30 cellular contexts compared by ENCODE assay signal in genomic region chr2:3361518-3362438, GRCh38. TPM values are rescaled to one million over a fixed set of nuclear protein-coding genes. Genes with fewer than 3 reads are reported as not detected.
DNase-seq lines count a peak whose midpoint lies in the region; ATAC-seq, FAIRE-seq and TF ChIP-seq lines count a peak whose summit lies in the region.
"Had no signal": no experiment of that assay in that cellular context is flagged by ENCODE, and none has a peak within 500 bp of the region (broad histone marks: within the 10 kb centered on the region; RNA-seq: fewer than 3 reads in every experiment).

No MANE protein-coding gene starts in this region.

- TF ChIP-seq EP300 in HepG2 (IDR thresholded peaks at IDR 0.05; ENCODE audit: low read depth in 2 of 2, low read length in 2 of 2) (no peak), HepG2 (CRISPR knock-in tag; IDR thresholded peaks at IDR 0.05; ENCODE audit: borderline replicate concordance) (no peak)

- peak overlapping the region; percentile 17 for H3K27ac Mint-ChIP-seq in activated CD4-positive, alpha-beta T cell treated with anti-CD3 and anti-CD28 coated beads, Interleukin-2, amount 10 ng/mL, durations not matched to agents 24 days and 14 days
- H3K27ac Mint-ChIP-seq in progenitor cell of endocrine pancreas, result peak overlapping the region; percentile 2

- no peak overlapping the region for H3K27ac ChIP-seq in HepG2 (ENCODE audit: extremely low read length, insufficient read depth, low read length)
- H3K27ac ChIP-seq: ascending aorta, cardiac muscle cell, colonic mucosa, neutrophil, right lobe of liver, spleen, tibial nerve had no signal

- no peak overlapping the region for H3K4me2 ChIP-seq in HepG2 (ENCODE audit: low read depth, low read length)

- no peaks in the 10 kb centered on the region; a peak in 2 of 5 replicates for H3K36me3 ChIP-seq in HepG2 (replicated peaks in 1 of 2; ENCODE audit: control insufficient read depth in 1 of 2, insufficient read depth in 2 of 2, low read length in 2 of 2)
- H3K36me3 ChIP-seq: ascending aorta, cardiac muscle cell, colonic mucosa, neutrophil, right lobe of liver, spleen, tibial nerve had no signal

- no peaks in the 10 kb centered on the region for H3K9me3 Mint-ChIP-seq in activated CD4-positive, alpha-beta T cell treated with anti-CD3 and anti-CD28 coated beads, Interleukin-2, amount 10 ng/mL, durations not matched to agents 24 days and 14 days
- no peaks in the 10 kb centered on the region for H3K9me3 Mint-ChIP-seq in progenitor cell of endocrine pancreas (ENCODE audit: low read depth)

- in situ Hi-C loops in HepG2 (cut with HindIII; ENCODE audit: extremely low pct_ligation_motif_present, low pct_unique_long_range_greater_than_20kb), result no loop called here

- no peaks in the 10 kb centered on the region for H3K27me3 ChIP-seq in HepG2 (ENCODE audit: control insufficient read depth in 1 of 2, insufficient read depth in 2 of 2, low read length in 2 of 2)
- H3K27me3 ChIP-seq: ascending aorta, cardiac muscle cell, colonic mucosa, neutrophil, right lobe of liver, spleen, tibial nerve had no signal

- TF ChIP-seq POLR2A in HepG2 (IDR thresholded peaks at IDR 0.05; ENCODE audit: insufficient read depth in 1 of 2, low read depth in 2 of 2, low read length in 2 of 2), result no peak

- no peak for TF ChIP-seq RAD21 in HepG2 (CRISPR knock-in tag; IDR thresholded peaks at IDR 0.05)

- no peaks in the 10 kb centered on the region for H3K27me3 Mint-ChIP-seq in activated CD4-positive, alpha-beta T cell treated with anti-CD3 and anti-CD28 coated beads, Interleukin-2, amount 10 ng/mL, durations not matched to agents 24 days and 14 days
- H3K27me3 Mint-ChIP-seq in progenitor cell of endocrine pancreas, result no peaks in the 10 kb centered on the region

- TF ChIP-seq CTCF in HepG2 (CRISPR knock-in tag; IDR thresholded peaks at IDR 0.05) (no peak), progenitor cell of endocrine pancreas (IDR thresholded peaks at IDR 0.05; ENCODE audit: unreplicated experiment) (no peak)

- ATAC-seq in HG02610 (IDR thresholded peaks at IDR 0.05; ENCODE audit: unreplicated experiment) (peak; percentile 15), HepG2 (no peak; the same call in 2 of the 3 replicates), HG03565 (IDR thresholded peaks at IDR 0.05; ENCODE audit: unreplicated experiment) (no peak)
- ATAC-seq: left lobe of liver, Panc1, SK-N-SH treated with all-trans-retinoic acid at 6 μM for 48 hours had no signal

- H3K36me3 Mint-ChIP-seq in activated CD4-positive, alpha-beta T cell treated with anti-CD3 and anti-CD28 coated beads, Interleukin-2, amount 10 ng/mL, durations not matched to agents 24 days and 14 days (ENCODE audit: low read depth), result no peaks in the 10 kb centered on the region
- H3K36me3 Mint-ChIP-seq in progenitor cell of endocrine pancreas (ENCODE audit: insufficient read depth), result peaks cover 1% of the 10 kb centered on the region

- POLR2A ChIA-PET in HepG2 (lab: Yijun Ruan, JAX), result no interaction called here

- no TSS peak for BruUV-seq in HepG2 (replicated peaks; lab: Mats Ljungman, UMichigan)

- 90% methylated on average over 18 of the region's 18 CpGs for WGBS in HepG2 (ENCODE audit: low lambda C conversion rate)

- no peak overlapping the region for H3K4me3 Mint-ChIP-seq in activated CD4-positive, alpha-beta T cell treated with anti-CD3 and anti-CD28 coated beads, Interleukin-2, amount 10 ng/mL, durations not matched to agents 24 days and 14 days
- H3K4me3 Mint-ChIP-seq in progenitor cell of endocrine pancreas (ENCODE audit: low read depth), result no peak overlapping the region

- no peak overlapping the region for H3K9ac ChIP-seq in HepG2 (ENCODE audit: insufficient read depth, low read depth, low read length)

- peaks cover 2% of the 10 kb centered on the region; the same call in 1 of the 2 replicates for H4K20me1 ChIP-seq in HepG2 (ENCODE audit: insufficient read depth, low read length)

- no peak overlapping the region for H3K4me3 ChIP-seq in HepG2 (replicated peaks in 1 of 3; ENCODE audit: insufficient read depth in 1 of 3, low read depth in 2 of 3, low read length in 3 of 3)
- H3K4me3 ChIP-seq: ascending aorta, cardiac muscle cell, colonic mucosa, right lobe of liver, spleen, tibial nerve had no signal

- peaks cover 26% of the 10 kb centered on the region for H3K4me1 Mint-ChIP-seq in activated CD4-positive, alpha-beta T cell treated with anti-CD3 and anti-CD28 coated beads, Interleukin-2, amount 10 ng/mL, durations not matched to agents 24 days and 14 days
- peaks cover 15% of the 10 kb centered on the region for H3K4me1 Mint-ChIP-seq in progenitor cell of endocrine pancreas (ENCODE audit: low read depth)

- H3K4me1 ChIP-seq in HepG2 (ENCODE audit: insufficient read depth, low read length), result peaks cover 17% of the 10 kb centered on the region
- H3K4me1 ChIP-seq: ascending aorta, colonic mucosa, right lobe of liver, tibial nerve had no signal

- peaks cover 78% of the 10 kb centered on the region for H3K79me2 ChIP-seq in HepG2 (ENCODE audit: insufficient read depth, low read length)

- no peak for FAIRE-seq in HepG2 (lab: Jason Lieb, UNC)
- FAIRE-seq: GM18507, islet of Langerhans had no signal

- no peaks in the 10 kb centered on the region for H3K9me3 ChIP-seq in HepG2 (ENCODE audit: low read length)
- H3K9me3 ChIP-seq: ascending aorta, colonic mucosa, neutrophil, right lobe of liver, spleen, tibial nerve had no signal

- intact Hi-C loops in activated CD4-positive, alpha-beta T cell treated with anti-CD3 and anti-CD28 coated beads, Interleukin-2, amount 10 ng/mL, durations not matched to agents 24 days and 14 days (cut with micrococcal nuclease), result no loop called here
- intact Hi-C loops in HepG2 (cut with micrococcal nuclease; ENCODE audit: unreplicated experiment), result no loop called here

- CTCF ChIA-PET in HepG2 (lab: Yijun Ruan, JAX; ENCODE audit: low intra/inter-chr PET ratio, low total read pairs), result no interaction called here

- no peak for DNase-seq in activated CD4-positive, alpha-beta T cell treated with anti-CD3 and anti-CD28 coated beads, Interleukin-2, amount 10 ng/mL, durations not matched to agents 24 days and 14 days
- no peak for DNase-seq in activated CD4-positive, alpha-beta T cell treated with anti-CD3 and anti-CD28 coated beads, Interleukin-2, amount 50 U/mL, for 48 hours
- no peak for DNase-seq in HepG2 (ENCODE audit: low spot score)
- no peak for DNase-seq in progenitor cell of endocrine pancreas (ENCODE audit: low spot score, unreplicated experiment)
- no peak for DNase-seq in globus pallidus (ENCODE audit: low spot score)
- DNase-seq in NCI-H524 treated with DMSO at 0.1 percent for 48 hours (lab: John Stamatoyannopoulos, UW), result no peak
- DNase-seq: 8988T; colonic mucosa; DMS 273 treated with DMSO at 0.1 percent for 48 hours; effector CD8-positive, alpha-beta T cell; H7; MV-4-11; NCI-H1436; NCI-H345; right lobe of liver; Right ventricle myocardium superior; spleen; stimulated activated CD4-positive, alpha-beta T cell treated with anti-CD3 and anti-CD28 coated beads, Interleukin-2, amount 100 ng/mL, for 24 hours; stimulated activated CD8-positive, alpha-beta memory T cell treated with anti-CD3 and anti-CD28 coated beads, Interleukin-4, amount 100 ng/mL, for 48 hours had no signal

- H2AFZ ChIP-seq in HepG2 (ENCODE audit: low read length), result no peak overlapping the region

RNA-seq across cellular contexts. Expression of gene EIPR1, which starts 15.8 kb away (rescaled TPM):
- total RNA-seq in activated CD4-positive, alpha-beta T cell treated with anti-CD3 and anti-CD28 coated beads, Interleukin-2, amount 10 ng/mL, durations not matched to agents 24 days and 14 days, result 47.6 and 52.1 TPM in 2 replicates
- total RNA-seq in HepG2 (2016; rRNA removed; fragmentation: Illumina TruSeq; extraction: Trizol) (70.0 and 92.3 TPM in 2 replicates), progenitor cell of endocrine pancreas (32.0 and 36.2 TPM in 2 replicates)
- total RNA-seq in HepG2 (2016; cell fraction: cytosol; rRNA removed; fragmentation: Illumina TruSeq; extraction: Trizol; ENCODE audit: low read depth), result 45.6 and 52.4 TPM in 2 replicates
- 72.0 and 92.4 TPM in 2 replicates for total RNA-seq in HepG2 (2016; cell fraction: insoluble cytoplasmic fraction; rRNA removed; fragmentation: Illumina TruSeq; extraction: Trizol)
- 79.5 and 92.1 TPM in 2 replicates for total RNA-seq in HepG2 (2016; cell fraction: membrane; rRNA removed; fragmentation: Illumina TruSeq; extraction: Trizol)
- 36.2 and 44.8 TPM in 2 replicates for total RNA-seq in HepG2 (2016; cell fraction: nucleus; rRNA removed; fragmentation: Illumina TruSeq; extraction: Trizol)
- 84.5 and 96.3 TPM in 2 replicates for polyA plus RNA-seq in HepG2 (2011; rRNA removed)
- polyA plus RNA-seq in HepG2 (2011; cell fraction: cytosol; rRNA removed), result 91.9 and 111 TPM in 2 replicates
- polyA plus RNA-seq in HepG2 (2011; cell fraction: nucleus; rRNA removed), result 54.6 and 61.7 TPM in 2 replicates
- 34.2 and 39.9 TPM in 2 replicates for polyA plus RNA-seq in HepG2 (2012)
- polyA plus RNA-seq in HepG2 (2016; cell fraction: cytosol; fragmentation: Illumina TruSeq; extraction: Trizol; ENCODE audit: low read depth), result 47.2 and 54.0 TPM in 2 replicates
- polyA plus RNA-seq in HepG2 (2016; cell fraction: insoluble cytoplasmic fraction; fragmentation: Illumina TruSeq; extraction: Trizol; ENCODE audit: low read depth), result 80.5 and 83.1 TPM in 2 replicates
- polyA plus RNA-seq in HepG2 (2016; cell fraction: membrane; fragmentation: Illumina TruSeq; extraction: Trizol; ENCODE audit: low read depth), result 53.9 and 69.3 TPM in 2 replicates
- 49.2 and 51.5 TPM in 2 replicates for polyA plus RNA-seq in HepG2 (2016; cell fraction: nucleus; fragmentation: Illumina TruSeq; extraction: Trizol; ENCODE audit: insufficient read depth, low read depth)
- polyA minus RNA-seq in HepG2 (2011; rRNA and poly(A)+ RNA removed; ENCODE audit: low replicate concordance), result 65.1 and 87.1 TPM in 2 replicates
- polyA minus RNA-seq in HepG2 (2011; cell fraction: cytosol; rRNA and poly(A)+ RNA removed), result 27.9 and 34.1 TPM in 2 replicates
- polyA minus RNA-seq in HepG2 (2011; cell fraction: nucleus; rRNA and poly(A)+ RNA removed), result 48.4 and 54.1 TPM in 2 replicates

RNA-seq across cellular contexts. Expression of gene TRAPPC12, which starts 17.7 kb away (rescaled TPM):
- 87.8 and 91.7 TPM in 2 replicates for total RNA-seq in activated CD4-positive, alpha-beta T cell treated with anti-CD3 and anti-CD28 coated beads, Interleukin-2, amount 10 ng/mL, durations not matched to agents 24 days and 14 days
- total RNA-seq in HepG2 (2016; rRNA removed; fragmentation: Illumina TruSeq; extraction: Trizol) (39.0 and 46.4 TPM in 2 replicates), progenitor cell of endocrine pancreas (112 and 121 TPM in 2 replicates)
- 16.2 and 17.3 TPM in 2 replicates for total RNA-seq in HepG2 (2016; cell fraction: cytosol; rRNA removed; fragmentation: Illumina TruSeq; extraction: Trizol; ENCODE audit: low read depth)
- total RNA-seq in HepG2 (2016; cell fraction: insoluble cytoplasmic fraction; rRNA removed; fragmentation: Illumina TruSeq; extraction: Trizol), result 36.3 and 42.6 TPM in 2 replicates
- total RNA-seq in HepG2 (2016; cell fraction: membrane; rRNA removed; fragmentation: Illumina TruSeq; extraction: Trizol), result 24.2 and 25.4 TPM in 2 replicates
- 55.4 and 61.3 TPM in 2 replicates for total RNA-seq in HepG2 (2016; cell fraction: nucleus; rRNA removed; fragmentation: Illumina TruSeq; extraction: Trizol)
- 97.7 and 137 TPM in 2 replicates for polyA plus RNA-seq in HepG2 (2011; rRNA removed)
- 36.5 and 40.1 TPM in 2 replicates for polyA plus RNA-seq in HepG2 (2011; cell fraction: cytosol; rRNA removed)
- 305 and 380 TPM in 2 replicates for polyA plus RNA-seq in HepG2 (2011; cell fraction: nucleus; rRNA removed)
- 58.1 and 63.4 TPM in 2 replicates for polyA plus RNA-seq in HepG2 (2012)
- polyA plus RNA-seq in HepG2 (2016; cell fraction: cytosol; fragmentation: Illumina TruSeq; extraction: Trizol; ENCODE audit: low read depth), result 7.8 and 8.6 TPM in 2 replicates
- polyA plus RNA-seq in HepG2 (2016; cell fraction: insoluble cytoplasmic fraction; fragmentation: Illumina TruSeq; extraction: Trizol; ENCODE audit: low read depth), result 31.5 and 45.0 TPM in 2 replicates
- polyA plus RNA-seq in HepG2 (2016; cell fraction: membrane; fragmentation: Illumina TruSeq; extraction: Trizol; ENCODE audit: low read depth), result 10.3 and 11.5 TPM in 2 replicates
- 95.8 and 113 TPM in 2 replicates for polyA plus RNA-seq in HepG2 (2016; cell fraction: nucleus; fragmentation: Illumina TruSeq; extraction: Trizol; ENCODE audit: insufficient read depth, low read depth)
- polyA minus RNA-seq in HepG2 (2011; rRNA and poly(A)+ RNA removed; ENCODE audit: low replicate concordance), result 73.3 and 119 TPM in 2 replicates
- 30.0 and 39.8 TPM in 2 replicates for polyA minus RNA-seq in HepG2 (2011; cell fraction: cytosol; rRNA and poly(A)+ RNA removed)
- polyA minus RNA-seq in HepG2 (2011; cell fraction: nucleus; rRNA and poly(A)+ RNA removed), result 181 and 183 TPM in 2 replicates
